In genomic region chr1:11690669-11691301, GRCh38 we compare ENCODE assay signal across 9 cellular contexts. TPM values are rescaled to one million over a fixed set of nuclear protein-coding genes. Genes with fewer than 3 reads are reported as not detected.
A peak's percentile ranks its signal among the peaks of the same experiment; 100 is the strongest.
DNase-seq lines count a peak whose midpoint lies in the region; ATAC-seq, FAIRE-seq and TF ChIP-seq lines count a peak whose summit lies in the region.
"Had no signal": no experiment of that assay in that cellular context is flagged by ENCODE, and none has a peak within 500 bp of the region (broad histone marks: within the 10 kb centered on the region; RNA-seq: fewer than 3 reads in every experiment).

No MANE protein-coding gene starts in this region.

- H3K9me3 Mint-ChIP-seq in activated T-cell treated with anti-CD3 and anti-CD28 coated beads, Interleukin-2, amount 50 U/mL, for 24 hours = no peaks in the 10 kb centered on the region
- no peaks in the 10 kb centered on the region for H3K9me3 Mint-ChIP-seq in activated B cell treated with CpG ODN at 0.5 μM for 24 hours
- H3K9me3 Mint-ChIP-seq: CD4-positive, alpha-beta T cell had no signal

- TF ChIP-seq POLR2A in testis (IDR thresholded peaks at IDR 0.05) = no peak

- H3K36me3 ChIP-seq in kidney (ENCODE audit: control insufficient read depth in 1 of 2, insufficient read depth in 2 of 2, low read length in 2 of 2) = no peaks in the 10 kb centered on the region
- no peaks in the 10 kb centered on the region for H3K36me3 ChIP-seq in testis (ENCODE audit: low read depth, missing control alignments)

- 2% methylated on average over 25 to 49 of the region's 54 CpGs for WGBS in testis, 2 donors

- POLR2A ChIA-PET in activated B cell treated with CpG ODN at 0.5 μM for 24 hours (lab: Charles Lee) = interaction anchor here (0.6 to 1.5 kb wide), 3 partner anchors 26 to 181 kb away, joined by 3 to 6 read pairs (median 6); partner anchors contain the start of gene AGTRAP

- TF ChIP-seq CTCF in activated B cell treated with CpG ODN at 0.5 μM for 24 hours (IDR thresholded peaks at IDR 0.05) = no peak
- no peak for TF ChIP-seq CTCF in kidney (IDR thresholded peaks at IDR 0.05; ENCODE audit: borderline replicate concordance, extremely low read depth, insufficient read depth)
- no peak for TF ChIP-seq CTCF in testis (IDR thresholded peaks at IDR 0.05)

- peak overlapping the region; percentile 46 for H3K4me3 Mint-ChIP-seq in activated T-cell treated with anti-CD3 and anti-CD28 coated beads, Interleukin-2, amount 50 U/mL, for 24 hours
- peak overlapping the region; percentile 71 for H3K4me3 Mint-ChIP-seq in activated B cell treated with CpG ODN at 0.5 μM for 24 hours

- no peak overlapping the region for H3K27ac Mint-ChIP-seq in activated T-cell treated with anti-CD3 and anti-CD28 coated beads, Interleukin-2, amount 50 U/mL, for 24 hours
- H3K27ac Mint-ChIP-seq in activated B cell treated with CpG ODN at 0.5 μM for 24 hours = no peak overlapping the region
- H3K27ac Mint-ChIP-seq: CD4-positive, alpha-beta T cell had no signal

- H3K27me3 Mint-ChIP-seq in activated T-cell treated with anti-CD3 and anti-CD28 coated beads, Interleukin-2, amount 50 U/mL, for 24 hours = peaks cover 49% of the 10 kb centered on the region
- H3K27me3 Mint-ChIP-seq in activated B cell treated with CpG ODN at 0.5 μM for 24 hours = peaks cover 46% of the 10 kb centered on the region

- FAIRE-seq in kidney (lab: Jason Lieb, UNC) = no peak

- H3K4me1 ChIP-seq in kidney (ENCODE audit: control insufficient read depth in 1 of 2, insufficient read depth in 1 of 2, low read depth in 1 of 2, low read length in 2 of 2) (peaks cover 0 to 7% of the 10 kb centered on the region in 2 donors), testis (peaks cover 8% of the 10 kb centered on the region)

- no peak overlapping the region for H3K9ac ChIP-seq in kidney (ENCODE audit: low read length in 2 of 2)

- CTCF ChIA-PET in activated B cell treated with CpG ODN at 0.5 μM for 24 hours (lab: Charles Lee) = interaction anchor here (1.2 to 1.4 kb wide), 2 partner anchors 17 to 27 kb away, joined by 3 to 6 read pairs; partner anchors contain the start of gene FBXO6

- H3K27me3 ChIP-seq in testis = no peaks in the 10 kb centered on the region

- no peaks in the 10 kb centered on the region for H3K36me3 Mint-ChIP-seq in activated T-cell treated with anti-CD3 and anti-CD28 coated beads, Interleukin-2, amount 50 U/mL, for 24 hours (ENCODE audit: low read depth)
- H3K36me3 Mint-ChIP-seq in activated B cell treated with CpG ODN at 0.5 μM for 24 hours (ENCODE audit: low read depth) = no peaks in the 10 kb centered on the region

- no peak for DNase-seq in activated T-cell treated with anti-CD3 and anti-CD28 coated beads, Interleukin-2, amount 50 U/mL, for 24 hours
- no peak for DNase-seq in activated T-cell treated with anti-CD3 and anti-CD28 coated beads, Interleukin-2, amount 50 U/mL, for 1 hour
- no peak for DNase-seq in activated B cell treated with CpG ODN at 0.5 μM for 24 hours
- no peak for DNase-seq in kidney
- DNase-seq in testis = no peak
- no peak for DNase-seq in hepatic stellate cell (ENCODE audit: low spot score)
- DNase-seq: CD4-positive, alpha-beta T cell had no signal

- peaks cover 23% of the 10 kb centered on the region for H3K4me1 Mint-ChIP-seq in activated T-cell treated with anti-CD3 and anti-CD28 coated beads, Interleukin-2, amount 50 U/mL, for 24 hours (ENCODE audit: low read depth)
- H3K4me1 Mint-ChIP-seq in activated B cell treated with CpG ODN at 0.5 μM for 24 hours = peaks cover 16% of the 10 kb centered on the region

- H3K9me3 ChIP-seq in kidney (ENCODE audit: control insufficient read depth in 1 of 2, low read length in 2 of 2) (no peaks in the 10 kb centered on the region), testis (no peaks in the 10 kb centered on the region)

- H3K4me3 ChIP-seq in kidney (ENCODE audit: low read length in 2 of 2) (peak overlapping the region; percentile 49 to 52), testis (peak overlapping the region; percentile 18 to 53)

- intact Hi-C loops in activated B cell treated with CpG ODN at 0.5 μM for 24 hours (cut with micrococcal nuclease) (loop anchor here (2.0 kb wide), 1 partner anchor 28 kb away; no protein-coding TSS in a partner anchor), kidney (cut with DNase I) (no loop called here), testis (cut with DNase I; ENCODE audit: low total_unique reads) (no loop called here)

- no peak for ATAC-seq in activated B cell treated with CpG ODN at 0.5 μM for 24 hours (ENCODE audit: low read depth)
- ATAC-seq in GM19397 (IDR thresholded peaks at IDR 0.05; ENCODE audit: unreplicated experiment) = no peak
- no peak for ATAC-seq in HG02571 (IDR thresholded peaks at IDR 0.05; ENCODE audit: unreplicated experiment)

- H3K27ac ChIP-seq in kidney (ENCODE audit: low read depth in 2 of 2, low read length in 2 of 2) = no peak overlapping the region
- H3K27ac ChIP-seq in testis = no peak overlapping the region

RNA-seq across cellular contexts. Expression of gene DRAXIN, which starts 0.7 kb away (rescaled TPM):
- total RNA-seq in activated B cell treated with CpG ODN at 0.5 μM for 24 hours (0.17 and 0.18 TPM in 2 replicates), kidney (0.28 TPM), testis (under 1 TPM; 0.79 to 0.93 TPM)
- polyA plus RNA-seq in kidney (ENCODE audit: insufficient read depth, low read depth, low replicate concordance) (0.17 TPM), testis (ENCODE audit: insufficient read depth, low read depth, low replicate concordance) (0.53 TPM)

RNA-seq across cellular contexts. Expression of gene MAD2L2, which starts 9.8 kb away (rescaled TPM):
- 34.4 and 34.9 TPM in 2 replicates for total RNA-seq in activated B cell treated with CpG ODN at 0.5 μM for 24 hours
- 36.8 TPM for total RNA-seq in kidney
- 51.7 TPM for polyA plus RNA-seq in kidney (ENCODE audit: insufficient read depth, low read depth, low replicate concordance)
- 100 to 1,000 TPM; 115 to 116 TPM for total RNA-seq in testis
- polyA plus RNA-seq in testis (ENCODE audit: insufficient read depth, low read depth, low replicate concordance) = 77.0 TPM

RNA-seq across cellular contexts. Expression of gene FBXO6, which starts 26.8 kb away (rescaled TPM):
- total RNA-seq in activated B cell treated with CpG ODN at 0.5 μM for 24 hours (10.0 and 10.5 TPM in 2 replicates), kidney (8.1 TPM), testis (10 to 100 TPM in 1 of 2 donors, 1 to 10 TPM in 1; 7.8 to 17.3 TPM)
- polyA plus RNA-seq in kidney (ENCODE audit: insufficient read depth, low read depth, low replicate concordance) (11.2 TPM), testis (ENCODE audit: insufficient read depth, low read depth, low replicate concordance) (15.8 TPM)

RNA-seq across cellular contexts. Expression of gene FBXO44, which starts 36.1 kb away (rescaled TPM):
- total RNA-seq in activated B cell treated with CpG ODN at 0.5 μM for 24 hours (27.2 and 29.9 TPM in 2 replicates), kidney (22.5 TPM), testis (10 to 100 TPM; 28.0 to 31.3 TPM)
- polyA plus RNA-seq in kidney (ENCODE audit: insufficient read depth, low read depth, low replicate concordance) (66.6 TPM), testis (ENCODE audit: insufficient read depth, low read depth, low replicate concordance) (36.4 TPM)

RNA-seq across cellular contexts. Expression of gene FBXO2, which starts 36.6 kb away (rescaled TPM):
- total RNA-seq in activated B cell treated with CpG ODN at 0.5 μM for 24 hours (4.2 and 4.6 TPM in 2 replicates), kidney (10.2 TPM), testis (10 to 100 TPM; 11.3 to 17.3 TPM)
- polyA plus RNA-seq in kidney (ENCODE audit: insufficient read depth, low read depth, low replicate concordance) (38.4 TPM), testis (ENCODE audit: insufficient read depth, low read depth, low replicate concordance) (19.0 TPM)
